ENCODE assay signal across 1 cellular context in the genomic region with DNA sequence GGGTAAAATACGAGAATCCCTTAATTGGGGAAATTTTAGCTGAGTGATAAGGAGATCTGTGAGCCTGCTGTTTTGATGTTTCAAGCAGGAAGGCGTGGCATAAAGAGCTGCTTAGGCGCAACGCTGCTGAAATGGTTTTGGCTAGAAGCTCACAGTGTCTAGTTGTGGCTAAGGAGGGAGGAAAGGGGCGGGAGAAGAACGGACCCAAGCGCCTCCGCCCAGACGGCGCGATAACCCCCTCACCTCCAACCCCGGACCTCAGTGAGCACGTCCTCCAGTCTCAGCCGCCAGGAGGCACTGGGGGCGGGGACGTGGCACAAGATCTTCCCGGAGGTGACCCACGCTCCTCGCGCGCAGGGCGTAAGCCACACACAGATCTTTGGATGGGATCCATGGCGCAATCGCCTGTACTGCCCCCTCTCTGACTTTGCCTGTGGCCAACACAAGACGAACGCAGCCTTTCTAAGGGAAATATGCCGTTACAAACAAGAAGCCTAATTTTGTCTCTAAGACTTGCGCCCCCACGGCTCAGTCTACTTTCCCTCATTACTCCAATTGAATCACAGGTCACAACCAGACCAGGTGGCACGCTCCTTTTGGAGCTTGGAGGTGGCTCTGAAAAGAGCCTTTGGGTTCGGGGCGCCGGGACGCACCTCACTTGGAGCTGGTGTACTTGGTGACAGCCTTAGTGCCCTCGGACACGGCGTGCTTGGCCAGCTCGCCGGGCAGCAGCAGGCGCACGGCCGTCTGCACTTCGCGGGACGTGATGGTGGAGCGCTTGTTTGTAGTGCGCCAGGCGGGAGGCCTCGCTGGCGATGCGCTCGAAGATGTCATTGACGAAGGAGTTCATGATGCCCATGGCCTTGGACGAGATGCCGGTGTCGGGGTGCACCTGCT.
TF ChIP-seq lines count a peak whose summit lies in the region.

No MANE protein-coding gene starts in this region.

TF ChIP-seq in H1, 55 proteins besides CTCF, POLR2A, EP300 and RAD21:
- TF ChIP-seq NRF1 (IDR thresholded peaks at IDR 0.05; ENCODE audit: low read depth, low read length) = no peak
- TF ChIP-seq CEBPB (IDR thresholded peaks at IDR 0.05; ENCODE audit: low read depth, low read length) = peak; percentile 79
- TF ChIP-seq SIN3A (conservative IDR thresholded peaks at IDR 0.05 in 1 of 2, IDR thresholded peaks at IDR 0.05 in 1 of 2; ENCODE audit: low read depth in 1 of 2, low read length in 2 of 2) = peak in 1 of 2 experiments; percentile 49; a peak in 1 of 4 replicates
- TF ChIP-seq KDM4A (IDR thresholded peaks at IDR 0.05; ENCODE audit: low read depth, low read length, severe bottlenecking) = peak; percentile 71
- TF ChIP-seq MAFK (IDR thresholded peaks at IDR 0.05; ENCODE audit: low read depth, low read length) = no peak
- TF ChIP-seq TAF1 (IDR thresholded peaks at IDR 0.05; ENCODE audit: low read depth, low read length) = peak; percentile 44; the same call in 1 of the 2 replicates
- TF ChIP-seq, protein P1, sequence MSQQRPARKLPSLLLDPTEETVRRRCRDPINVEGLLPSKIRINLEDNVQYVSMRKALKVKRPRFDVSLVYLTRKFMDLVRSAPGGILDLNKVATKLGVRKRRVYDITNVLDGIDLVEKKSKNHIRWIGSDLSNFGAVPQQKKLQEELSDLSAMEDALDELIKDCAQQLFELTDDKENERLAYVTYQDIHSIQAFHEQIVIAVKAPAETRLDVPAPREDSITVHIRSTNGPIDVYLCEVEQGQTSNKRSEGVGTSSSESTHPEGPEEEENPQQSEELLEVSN (IDR thresholded peaks at IDR 0.05) = 0 out of 2 replicates have a peak, but pooled peaks have one; percentile 13
- TF ChIP-seq, protein P2, sequence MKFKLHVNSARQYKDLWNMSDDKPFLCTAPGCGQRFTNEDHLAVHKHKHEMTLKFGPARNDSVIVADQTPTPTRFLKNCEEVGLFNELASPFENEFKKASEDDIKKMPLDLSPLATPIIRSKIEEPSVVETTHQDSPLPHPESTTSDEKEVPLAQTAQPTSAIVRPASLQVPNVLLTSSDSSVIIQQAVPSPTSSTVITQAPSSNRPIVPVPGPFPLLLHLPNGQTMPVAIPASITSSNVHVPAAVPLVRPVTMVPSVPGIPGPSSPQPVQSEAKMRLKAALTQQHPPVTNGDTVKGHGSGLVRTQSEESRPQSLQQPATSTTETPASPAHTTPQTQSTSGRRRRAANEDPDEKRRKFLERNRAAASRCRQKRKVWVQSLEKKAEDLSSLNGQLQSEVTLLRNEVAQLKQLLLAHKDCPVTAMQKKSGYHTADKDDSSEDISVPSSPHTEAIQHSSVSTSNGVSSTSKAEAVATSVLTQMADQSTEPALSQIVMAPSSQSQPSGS (IDR thresholded peaks at IDR 0.05; ENCODE audit: low read length) = no peak
